ENCODE assay signal across 25 cellular contexts in genomic region chr16:11712122-11712521, GRCh38. TPM values are rescaled to one million over a fixed set of nuclear protein-coding genes. Genes with fewer than 3 reads are reported as not detected.
A peak's percentile ranks its signal among the peaks of the same experiment; 100 is the strongest.
DNase-seq lines count a peak whose midpoint lies in the region; ATAC-seq, FAIRE-seq and TF ChIP-seq lines count a peak whose summit lies in the region.
"Had no signal": no experiment of that assay in that cellular context is flagged by ENCODE, and none has a peak within 500 bp of the region (broad histone marks: within the 10 kb centered on the region; RNA-seq: fewer than 3 reads in every experiment).

No MANE protein-coding gene starts in this region.

- no peaks in the 10 kb centered on the region for H3K9me3 Mint-ChIP-seq in activated T-cell treated with anti-CD3 and anti-CD28 coated beads, Interleukin-2, amount 50 U/mL, for 24 hours
- H3K9me3 Mint-ChIP-seq: CD8-positive, alpha-beta T cell had no signal

- no peak for TF ChIP-seq CTCF in MM.1S (IDR thresholded peaks at IDR 0.05; ENCODE audit: low read length)
- no peak for TF ChIP-seq CTCF in GM12878 (IDR thresholded peaks at IDR 0.05 in 2 of 3, conservative IDR thresholded peaks at IDR 0.05 in 1 of 3; ENCODE audit: control insufficient read depth in 2 of 3, extremely low read depth in 1 of 3, insufficient read depth in 1 of 3, low read depth in 3 of 3, low read length in 3 of 3)
- TF ChIP-seq CTCF in stomach (IDR thresholded peaks at IDR 0.05) = no peak

- CTCF ChIA-PET in GM12878 (lab: Yijun Ruan, JAX) = interaction anchor here (0.8 to 6.7 kb wide), 7 partner anchors 14 to 306 kb away, joined by 3 to 71 read pairs (median 4); no protein-coding TSS in a partner anchor

- FAIRE-seq in GM12878 (lab: Jason Lieb, UNC) = no peak
- FAIRE-seq: GM12891, HTR-8/SVneo had no signal

- intact Hi-C loops in GM12878 (cut with micrococcal nuclease; ENCODE audit: unreplicated experiment) = no loop called here
- intact Hi-C loops in stomach (cut with DNase I; ENCODE audit: low total_unique reads) = no loop called here

- ATAC-seq in GM12878 (no peak), GM19463 (IDR thresholded peaks at IDR 0.05; ENCODE audit: unreplicated experiment) (no peak)
- ATAC-seq: CD8-positive, alpha-beta T cell had no signal

- H3K27me3 ChIP-seq in MM.1S (replicated peaks; ENCODE audit: insufficient read depth, low read length) (no peaks in the 10 kb centered on the region), GM12878 (replicated peaks in 1 of 2; ENCODE audit: control insufficient read depth in 2 of 2, insufficient read depth in 2 of 2, low read length in 1 of 2) (no peaks in the 10 kb centered on the region), stomach (no peaks in the 10 kb centered on the region)
- H3K27me3 ChIP-seq: SJSA1 had no signal

- RAD21 ChIA-PET in GM12878 (lab: Charles Lee; ENCODE audit: unreplicated experiment) = interaction anchor here (0.8 to 1.9 kb wide), 5 partner anchors 22 to 180 kb away, joined by 3 to 4 read pairs (median 3); no protein-coding TSS in a partner anchor

- H3K27me3 Mint-ChIP-seq in activated T-cell treated with anti-CD3 and anti-CD28 coated beads, Interleukin-2, amount 50 U/mL, for 24 hours = no peaks in the 10 kb centered on the region

- TF ChIP-seq EP300 in GM12878 (IDR thresholded peaks at IDR 0.05; ENCODE audit: borderline replicate concordance in 1 of 2, control insufficient read depth in 1 of 2, low read depth in 2 of 2, low read length in 2 of 2) = no peak
- TF ChIP-seq EP300 in stomach (IDR thresholded peaks at IDR 0.05) = no peak

- TF ChIP-seq POLR2A in GM12878 (IDR thresholded peaks at IDR 0.05; ENCODE audit: low read depth, low read length) (0 out of 2 replicates have a peak, but pooled peaks have one; percentile 17), stomach (IDR thresholded peaks at IDR 0.05) (no peak)

- H2AFZ ChIP-seq in MM.1S (ENCODE audit: low read length) = no peak overlapping the region
- H2AFZ ChIP-seq in GM12878 (ENCODE audit: control insufficient read depth, low read depth, low read length) = no peak overlapping the region
- H2AFZ ChIP-seq: GM23248 had no signal

- H3K36me3 ChIP-seq in MM.1S (replicated peaks; ENCODE audit: insufficient read depth, low read length) (peaks cover 35% of the 10 kb centered on the region), GM12878 (ENCODE audit: control insufficient read depth in 2 of 2, insufficient read depth in 2 of 2, low read length in 1 of 2) (peaks cover 16 to 37% of the 10 kb centered on the region in 2 experiments), stomach (peaks cover 13 to 82% (median 66%) of the 10 kb centered on the region in 4 donors)

- H3K27ac Mint-ChIP-seq in activated T-cell treated with anti-CD3 and anti-CD28 coated beads, Interleukin-2, amount 50 U/mL, for 24 hours = peak overlapping the region; percentile 44
- H3K27ac Mint-ChIP-seq: CD8-positive, alpha-beta T cell had no signal

- POLR2A ChIA-PET in GM12878 (lab: Charles Lee) = interaction anchor here (0.7 kb wide), 1 partner anchor 199 kb away, joined by 3 read pairs; no protein-coding TSS in a partner anchor

- H3K4me1 ChIP-seq in MM.1S (ENCODE audit: low read length) = peaks cover 86% of the 10 kb centered on the region
- H3K4me1 ChIP-seq in GM12878 (ENCODE audit: control insufficient read depth, insufficient read depth, low read length) = peaks cover 13% of the 10 kb centered on the region
- H3K4me1 ChIP-seq in stomach = peaks cover 12 to 50% (median 35%) of the 10 kb centered on the region in 4 donors
- H3K4me1 ChIP-seq: HAP-1, SJSA1 had no signal

- no TSS peak for BruUV-seq in GM12878 (replicated peaks; lab: Mats Ljungman, UMichigan)

- 95% methylated on average over 3 of the region's 3 CpGs for WGBS in GM12878 (ENCODE audit: insufficient coverage, insufficient replicate concordance, low lambda C conversion rate, missing lambda C conversion rate)
- WGBS in stomach, 5 donors = 67 to 88% (median 72%) methylated on average over 3 of the region's 3 CpGs

- H3K79me2 ChIP-seq in MM.1S (ENCODE audit: low read length) (peaks cover 98% of the 10 kb centered on the region), GM12878 (ENCODE audit: control insufficient read depth, insufficient read depth, low read length) (no peaks in the 10 kb centered on the region; the same call in none of the 2 replicates)

- H3K9me3 ChIP-seq in MM.1S (replicated peaks; ENCODE audit: insufficient read depth, low read length) = no peaks in the 10 kb centered on the region
- H3K9me3 ChIP-seq in GM12878 (replicated peaks; ENCODE audit: control insufficient read depth, insufficient read depth, low read length) = no peaks in the 10 kb centered on the region
- H3K9me3 ChIP-seq in stomach = no peaks in the 10 kb centered on the region
- H3K9me3 ChIP-seq: HAP-1, SJSA1 had no signal

- H3K9me2 ChIP-seq in MM.1S (replicated peaks; ENCODE audit: insufficient read depth, low read length) = no peaks in the 10 kb centered on the region

- DNase-seq in activated T-cell treated with anti-CD3 and anti-CD28 coated beads, Interleukin-2, amount 50 U/mL, for 24 hours = no peak
- DNase-seq in activated T-cell treated with anti-CD3 and anti-CD28 coated beads for 4 hours = no peak
- DNase-seq in MM.1S = no peak
- DNase-seq in GM12878 (ENCODE audit: low read depth, low spot score) = no peak
- no peak for DNase-seq in stomach
- DNase-seq in activated CD4-positive, alpha-beta T cell treated with anti-CD3 and anti-CD28 coated beads, Interleukin-2, amount 50 U/mL, for 1 hour = no peak
- DNase-seq: 8988T; C1 segment of cervical spinal cord; CD8-positive, alpha-beta T cell; DND-41; GM23248; IMR-90; MV-4-11; NCI-H1105 treated with DMSO at 0.1 percent for 48 hours; NCI-H2029 treated with DMSO at 0.1 percent for 48 hours; NCI-H226; NCI-H510A treated with DMSO at 0.1 percent for 48 hours; NCI-H774; OCI-M1 had no signal

- peaks cover 83% of the 10 kb centered on the region for H3K36me3 Mint-ChIP-seq in activated T-cell treated with anti-CD3 and anti-CD28 coated beads, Interleukin-2, amount 50 U/mL, for 24 hours (ENCODE audit: low read depth)

- in situ Hi-C loops in GM12878 (cut with MboI) = loop anchor here (5.0 kb wide), 1 partner anchor 180 kb away; no protein-coding TSS in a partner anchor

- peaks cover 96% of the 10 kb centered on the region for H3F3A ChIP-seq in MM.1S (ENCODE audit: insufficient read depth, low read length)

- SMC1A ChIA-PET in GM12878 (lab: Charles Lee; ENCODE audit: uncharacterized antibody, unreplicated experiment) = interaction anchor here (0.6 to 2.2 kb wide), 14 partner anchors 14 to 341 kb away, joined by 3 to 13 read pairs (median 3); no protein-coding TSS in a partner anchor

- H3K9ac ChIP-seq in MM.1S (ENCODE audit: low read length) (no peak overlapping the region), GM12878 (ENCODE audit: control insufficient read depth, insufficient read depth, low read length) (no peak overlapping the region)
- H3K9ac ChIP-seq: GM23248, KMS-11 had no signal

- H3K4me1 Mint-ChIP-seq in activated T-cell treated with anti-CD3 and anti-CD28 coated beads, Interleukin-2, amount 50 U/mL, for 24 hours (ENCODE audit: low read depth) = peaks cover 10% of the 10 kb centered on the region

- TF ChIP-seq RAD21 in GM12878 (IDR thresholded peaks at IDR 0.05; ENCODE audit: insufficient read depth, low read depth, low read length) = no peak

- H3K4me2 ChIP-seq in MM.1S (ENCODE audit: low read depth, low read length) (no peak overlapping the region; the same call in 1 of the 2 replicates), GM12878 (ENCODE audit: control insufficient read depth, insufficient read depth) (no peak overlapping the region)
- H3K4me2 ChIP-seq: KMS-11 had no signal

- H3K4me3 Mint-ChIP-seq in activated T-cell treated with anti-CD3 and anti-CD28 coated beads, Interleukin-2, amount 50 U/mL, for 24 hours = no peak overlapping the region
- H3K4me3 Mint-ChIP-seq: CD8-positive, alpha-beta T cell had no signal

- H4K20me1 ChIP-seq in MM.1S (ENCODE audit: insufficient read depth, low read length) = peaks cover 10% of the 10 kb centered on the region; the same call in 1 of the 2 replicates
- H4K20me1 ChIP-seq in GM12878 (ENCODE audit: control insufficient read depth, insufficient read depth) = no peaks in the 10 kb centered on the region; the same call in 1 of the 2 replicates

- H3K27ac ChIP-seq in MM.1S (ENCODE audit: low read length) (peak overlapping the region; percentile 41; the same call in 1 of the 2 replicates), GM12878 (ENCODE audit: control insufficient read depth, insufficient read depth) (no peak overlapping the region), stomach (peak overlapping the region in 3 of 5 donors; percentile 30 to 37 (median 33))
- H3K27ac ChIP-seq: GM23248, SJSA1 had no signal

- H3K4me3 ChIP-seq in MM.1S (ENCODE audit: low read length) = no peak overlapping the region
- H3K4me3 ChIP-seq in GM12878 = no peak overlapping the region
- no peak overlapping the region for H3K4me3 ChIP-seq in stomach
- H3K4me3 ChIP-seq: GM23248, HAP-1, SJSA1 had no signal

RNA-seq across cellular contexts. Expression of gene TXNDC11, which starts 30.5 kb away (rescaled TPM):
- total RNA-seq in GM12878 (2013; cell fraction: nucleolus; rRNA removed) = 97.8 and 99.6 TPM in 2 replicates
- total RNA-seq in GM12878 (2014; rRNA removed) (54.4 and 59.1 TPM in 2 replicates), GM12878 (2014; rRNA removed; fragmentation: Illumina TruSeq; extraction: Trizol) (33.3 and 43.1 TPM in 2 replicates), GM12878 (2021) (45.8 and 51.8 TPM in 2 replicates), stomach (10 to 100 TPM; 24.1 to 72.9 (median 51.1) TPM)
- polyA plus RNA-seq in GM12878 (2011; ENCODE audit: low read depth) = 38.0 TPM
- polyA plus RNA-seq in GM12878 (2011; rRNA removed) (71.0 and 86.7 TPM in 2 replicates), GM12878 (2014; fragmentation: Illumina TruSeq; extraction: Trizol) (40.7 and 49.9 TPM in 2 replicates), GM12878 (2014; fragmentation: Nextera tagmentation; extraction: Ambion mirVana) (1 to 10 TPM; 1.7 to 7.3 TPM), GM12878 (2014; rRNA removed) (57.0 and 59.9 TPM in 2 replicates), GM12878 (2016; fragmentation: Nextera tagmentation; extraction: Ambion mirVana) (10 to 100 TPM; 69.8 to 70.7 TPM), stomach (10 to 100 TPM; 27.0 to 42.9 (median 41.3) TPM)
- 96.3 and 103 TPM in 2 replicates for polyA plus RNA-seq in GM12878 (2011; cell fraction: cytosol; rRNA removed)
- polyA plus RNA-seq in GM12878 (2011; cell fraction: nucleus; rRNA removed) = 86.4 and 91.4 TPM in 2 replicates
- polyA plus RNA-seq in GM12878 (2012) = 48.2 and 55.5 TPM in 2 replicates
- 79.2 and 95.3 TPM in 2 replicates for polyA minus RNA-seq in GM12878 (2011; rRNA and poly(A)+ RNA removed)
- polyA minus RNA-seq in GM12878 (2011; cell fraction: cytosol; rRNA and poly(A)+ RNA removed) = 28.7 and 34.5 TPM in 2 replicates
- polyA minus RNA-seq in GM12878 (2011; cell fraction: nucleus; rRNA and poly(A)+ RNA removed) = 27.4 and 50.4 TPM in 2 replicates

RNA-seq across cellular contexts. Expression of gene SNN, which starts 43.9 kb away (rescaled TPM):
- total RNA-seq in GM12878 (2013; cell fraction: nucleolus; rRNA removed) = 34.4 and 35.4 TPM in 2 replicates
- 25.6 and 28.2 TPM in 2 replicates for total RNA-seq in GM12878 (2014; rRNA removed)
- 26.9 and 27.3 TPM in 2 replicates for total RNA-seq in GM12878 (2014; rRNA removed; fragmentation: Illumina TruSeq; extraction: Trizol)
- 38.5 and 40.4 TPM in 2 replicates for total RNA-seq in GM12878 (2021)
- 15.3 TPM for polyA plus RNA-seq in GM12878 (2011; ENCODE audit: low read depth)
- 32.8 and 43.4 TPM in 2 replicates for polyA plus RNA-seq in GM12878 (2011; rRNA removed)
- polyA plus RNA-seq in GM12878 (2011; cell fraction: cytosol; rRNA removed) = 35.7 and 49.6 TPM in 2 replicates
- polyA plus RNA-seq in GM12878 (2011; cell fraction: nucleus; rRNA removed) = 25.6 and 27.0 TPM in 2 replicates
- 19.4 and 29.5 TPM in 2 replicates for polyA plus RNA-seq in GM12878 (2012)
- 26.5 and 32.4 TPM in 2 replicates for polyA plus RNA-seq in GM12878 (2014; fragmentation: Illumina TruSeq; extraction: Trizol)
- polyA plus RNA-seq in GM12878 (2014; fragmentation: Nextera tagmentation; extraction: Ambion mirVana) = 1 to 10 TPM; 2.2 to 5.2 TPM
- polyA plus RNA-seq in GM12878 (2014; rRNA removed) = 40.0 and 42.4 TPM in 2 replicates
- 10 to 100 TPM; 17.4 to 22.6 TPM for polyA plus RNA-seq in GM12878 (2016; fragmentation: Nextera tagmentation; extraction: Ambion mirVana)
- polyA minus RNA-seq in GM12878 (2011; rRNA and poly(A)+ RNA removed) = 17.0 and 24.5 TPM in 2 replicates
- polyA minus RNA-seq in GM12878 (2011; cell fraction: cytosol; rRNA and poly(A)+ RNA removed) = 10.7 and 12.4 TPM in 2 replicates
- polyA minus RNA-seq in GM12878 (2011; cell fraction: nucleus; rRNA and poly(A)+ RNA removed) = 9.7 and 16.1 TPM in 2 replicates
- 10 to 100 TPM in 4 of 5 donors, 1 to 10 TPM in 1; 2.9 to 25.0 (median 16.0) TPM for total RNA-seq in stomach
- 10 to 100 TPM in 2 of 3 donors, 1 to 10 TPM in 1; 8.5 to 14.0 (median 11.3) TPM for polyA plus RNA-seq in stomach
